Comparison of ENCODE assay signal across 21 cellular contexts in genomic region chr1:20596106-20596505, GRCh38. TPM values are rescaled to one million over a fixed set of nuclear protein-coding genes. Genes with fewer than 3 reads are reported as not detected.
DNase-seq lines count a peak whose midpoint lies in the region; TF ChIP-seq lines count a peak whose summit lies in the region.
"Had no signal": no experiment of that assay in that cellular context is flagged by ENCODE, and none has a peak within 500 bp of the region (broad histone marks: within the 10 kb centered on the region; RNA-seq: fewer than 3 reads in every experiment).

No MANE protein-coding gene starts in this region.

- no peak overlapping the region for H2BK15ac ChIP-seq in mesenchymal stem cell (ENCODE audit: low read depth, poor library complexity, severe bottlenecking)

- H3K4me3 ChIP-seq in AG04450 (ENCODE audit: low read depth, low read length) (no peak overlapping the region), HL-60 (replicated peaks; ENCODE audit: insufficient read depth, low read length) (no peak overlapping the region), OCI-LY3 (ENCODE audit: low read length) (no peak overlapping the region), neural progenitor cell (no peak overlapping the region), mesenchymal stem cell (ENCODE audit: insufficient read depth in 1 of 2, low read depth in 1 of 2, low read length in 2 of 2) (no peak overlapping the region)
- H3K4me3 ChIP-seq: A549, GM23248 had no signal

- no peaks in the 10 kb centered on the region for H3K79me1 ChIP-seq in mesenchymal stem cell (replicated peaks; ENCODE audit: low read length, poor library complexity, severe bottlenecking)

- WGBS in mesenchymal stem cell: 72% methylated on average over 5 of the region's 6 CpGs

- H3K23ac ChIP-seq in mesenchymal stem cell (ENCODE audit: low read length in 2 of 2): no peak overlapping the region

- no peak overlapping the region for H2AK5ac ChIP-seq in mesenchymal stem cell (ENCODE audit: low read length, severe bottlenecking)

- H3K27ac ChIP-seq in AG04450 (ENCODE audit: low read depth, low read length): peak overlapping the region; percentile 11
- peak overlapping the region; percentile 50 for H3K27ac ChIP-seq in HL-60 (replicated peaks)
- H3K27ac ChIP-seq in OCI-LY3 (ENCODE audit: low read length): no peak overlapping the region
- H3K27ac ChIP-seq in neural progenitor cell: no peak overlapping the region
- H3K27ac ChIP-seq in mesenchymal stem cell (ENCODE audit: low read length, poor library complexity, severe bottlenecking): no peak overlapping the region
- H3K27ac ChIP-seq: A549, GM23248 had no signal

- peak overlapping the region; percentile 11 for H3K27ac Mint-ChIP-seq in neural progenitor cell
- H3K27ac Mint-ChIP-seq in activated naive CD4-positive, alpha-beta T cell treated with anti-CD3 and anti-CD28 coated beads, Interleukin-2, amount 10 ng/mL, durations not matched to agents 7 days and 5 days: no peak overlapping the region
- H3K27ac Mint-ChIP-seq: CD4-positive, CD25-positive, alpha-beta regulatory T cell; CD8-positive, alpha-beta T cell had no signal

- POLR2A ChIA-PET in AG04450 (lab: Yijun Ruan, JAX): no interaction called here

- no peak overlapping the region for H3K14ac ChIP-seq in mesenchymal stem cell (ENCODE audit: low read length in 2 of 2)

- H3K4me1 ChIP-seq in OCI-LY3 (ENCODE audit: low read length) (peaks cover 17% of the 10 kb centered on the region), neural progenitor cell (no peaks in the 10 kb centered on the region), mesenchymal stem cell (ENCODE audit: control insufficient read depth, insufficient read depth, low read depth, low read length) (no peaks in the 10 kb centered on the region)
- H3K4me1 ChIP-seq: Caco-2 had no signal

- H3F3A ChIP-seq in neural progenitor cell (ENCODE audit: low read depth): no peaks in the 10 kb centered on the region

- H2BK5ac ChIP-seq in mesenchymal stem cell (ENCODE audit: low read depth, low read length, poor library complexity, severe bottlenecking): no peak overlapping the region

- peak overlapping the region; percentile 48 for H3K4me2 ChIP-seq in OCI-LY3 (ENCODE audit: low read length)
- no peak overlapping the region for H3K4me2 ChIP-seq in neural progenitor cell
- no peak overlapping the region for H3K4me2 ChIP-seq in mesenchymal stem cell (ENCODE audit: low read length, poor library complexity, severe bottlenecking)
- H3K4me2 ChIP-seq: A549 had no signal

- DNase-seq in AG04450 (ENCODE audit: low read depth, low spot score): no peak
- DNase-seq in HL-60 (ENCODE audit: low read depth in 1 of 2, low spot score in 1 of 2): no peak
- no peak for DNase-seq in neural progenitor cell (ENCODE audit: low spot score)
- DNase-seq in SIG-M5 (lab: John Stamatoyannopoulos, UW): no peak
- DNase-seq in activated naive CD4-positive, alpha-beta T cell treated with anti-CD3 and anti-CD28 coated beads, Interleukin-2, amount 10 ng/mL, durations not matched to agents 7 days and 5 days: no peak
- DNase-seq in retina: no peak
- DNase-seq in mesenchymal stem cell: no peak
- DNase-seq: 8988T; ACHN; C1 segment of cervical spinal cord; Caco-2; CD4-positive, CD25-positive, alpha-beta regulatory T cell; CD8-positive, alpha-beta T cell; DMS153; DND-41; GM23248; H7; HCEC 1CT had no signal

- TF ChIP-seq CTCF in AG04450 (IDR thresholded peaks at IDR 0.05; ENCODE audit: low read depth, low read length) (no peak), HL-60 (IDR thresholded peaks at IDR 0.05; ENCODE audit: insufficient read depth, low read length) (no peak), OCI-LY3 (IDR thresholded peaks at IDR 0.05; ENCODE audit: low read depth, low read length) (no peak), neural progenitor cell (IDR thresholded peaks at IDR 0.05) (no peak)

- H3K9me3 Mint-ChIP-seq in neural progenitor cell: no peaks in the 10 kb centered on the region
- no peaks in the 10 kb centered on the region for H3K9me3 Mint-ChIP-seq in activated naive CD4-positive, alpha-beta T cell treated with anti-CD3 and anti-CD28 coated beads, Interleukin-2, amount 10 ng/mL, durations not matched to agents 7 days and 5 days
- H3K9me3 Mint-ChIP-seq: CD8-positive, alpha-beta T cell had no signal

- H4K20me1 ChIP-seq in OCI-LY3 (ENCODE audit: insufficient read depth, low read length) (no peaks in the 10 kb centered on the region), neural progenitor cell (ENCODE audit: low read depth) (no peaks in the 10 kb centered on the region)

- H3K9me3 ChIP-seq in AG04450 (ENCODE audit: control insufficient read depth, insufficient read depth, low read length) (no peaks in the 10 kb centered on the region), OCI-LY3 (ENCODE audit: insufficient read depth, low read length) (no peaks in the 10 kb centered on the region), neural progenitor cell (ENCODE audit: low read depth) (no peaks in the 10 kb centered on the region), mesenchymal stem cell (ENCODE audit: control insufficient read depth, low read length) (no peaks in the 10 kb centered on the region)
- H3K9me3 ChIP-seq: A549, Caco-2 had no signal

- no peak overlapping the region for H4K91ac ChIP-seq in mesenchymal stem cell (ENCODE audit: low read length)

- no peak overlapping the region for H2BK12ac ChIP-seq in mesenchymal stem cell (ENCODE audit: low read length in 2 of 2)

- peaks cover 8% of the 10 kb centered on the region for H3K4me1 Mint-ChIP-seq in neural progenitor cell
- H3K4me1 Mint-ChIP-seq in activated naive CD4-positive, alpha-beta T cell treated with anti-CD3 and anti-CD28 coated beads, Interleukin-2, amount 10 ng/mL, durations not matched to agents 7 days and 5 days: no peaks in the 10 kb centered on the region
- H3K4me1 Mint-ChIP-seq: CD4-positive, CD25-positive, alpha-beta regulatory T cell had no signal

- CTCF ChIA-PET in AG04450 (lab: Charles Lee): interaction anchor here (0.7 to 1.1 kb wide), 2 partner anchors 9 to 22 kb away, joined by 3 to 7 read pairs; no protein-coding TSS in a partner anchor
- CTCF ChIA-PET in activated naive CD4-positive, alpha-beta T cell treated with anti-CD3 and anti-CD28 coated beads, Interleukin-2, amount 10 ng/mL, durations not matched to agents 7 days and 5 days (lab: Charles Lee): interaction anchor here (1.2 kb wide), 1 partner anchor 234 kb away, joined by 3 read pairs; no protein-coding TSS in a partner anchor

- no peak overlapping the region for H2BK120ac ChIP-seq in mesenchymal stem cell (ENCODE audit: low read depth, low read length)

- no peak overlapping the region for H4K8ac ChIP-seq in mesenchymal stem cell (ENCODE audit: low read length)

- H3K36me3 ChIP-seq in OCI-LY3 (replicated peaks; ENCODE audit: low read depth, low read length) (no peaks in the 10 kb centered on the region), neural progenitor cell (no peaks in the 10 kb centered on the region), mesenchymal stem cell (ENCODE audit: control insufficient read depth in 1 of 2, insufficient read depth in 2 of 2, low read depth in 1 of 2, low read length in 2 of 2) (no peaks in the 10 kb centered on the region)

- no peak overlapping the region for H3K18ac ChIP-seq in mesenchymal stem cell (ENCODE audit: low read depth in 1 of 2, low read length in 2 of 2)

- no peaks in the 10 kb centered on the region for H3K36me3 Mint-ChIP-seq in neural progenitor cell
- H3K36me3 Mint-ChIP-seq in activated naive CD4-positive, alpha-beta T cell treated with anti-CD3 and anti-CD28 coated beads, Interleukin-2, amount 10 ng/mL, durations not matched to agents 7 days and 5 days: no peaks in the 10 kb centered on the region
- H3K36me3 Mint-ChIP-seq: CD4-positive, CD25-positive, alpha-beta regulatory T cell; CD8-positive, alpha-beta T cell had no signal

- H3K4ac ChIP-seq in mesenchymal stem cell (ENCODE audit: low read depth in 1 of 2, low read length in 2 of 2): no peak overlapping the region

- H3K9ac ChIP-seq in OCI-LY3 (ENCODE audit: low read length) (no peak overlapping the region), neural progenitor cell (no peak overlapping the region), mesenchymal stem cell (ENCODE audit: low read length) (no peak overlapping the region)
- H3K9ac ChIP-seq: GM23248 had no signal

- H3K4me3 Mint-ChIP-seq in neural progenitor cell: no peak overlapping the region
- no peak overlapping the region for H3K4me3 Mint-ChIP-seq in activated naive CD4-positive, alpha-beta T cell treated with anti-CD3 and anti-CD28 coated beads, Interleukin-2, amount 10 ng/mL, durations not matched to agents 7 days and 5 days
- H3K4me3 Mint-ChIP-seq: CD4-positive, CD25-positive, alpha-beta regulatory T cell; CD8-positive, alpha-beta T cell had no signal

- H2AFZ ChIP-seq in OCI-LY3 (ENCODE audit: low read depth, low read length) (no peak overlapping the region), neural progenitor cell (replicated peaks) (no peak overlapping the region), mesenchymal stem cell (ENCODE audit: low read depth, low read length) (no peak overlapping the region)
- H2AFZ ChIP-seq: GM23248 had no signal

- peaks cover 5% of the 10 kb centered on the region for H3K27me3 Mint-ChIP-seq in neural progenitor cell (ENCODE audit: insufficient read depth, low read depth)
- H3K27me3 Mint-ChIP-seq in activated naive CD4-positive, alpha-beta T cell treated with anti-CD3 and anti-CD28 coated beads, Interleukin-2, amount 10 ng/mL, durations not matched to agents 7 days and 5 days: peaks cover 47% of the 10 kb centered on the region

- H3K27me3 ChIP-seq in AG04450 (ENCODE audit: control insufficient read depth, insufficient read depth, low read length): no peaks in the 10 kb centered on the region
- no peaks in the 10 kb centered on the region for H3K27me3 ChIP-seq in HL-60 (ENCODE audit: insufficient read depth, poor library complexity, severe bottlenecking)
- no peaks in the 10 kb centered on the region for H3K27me3 ChIP-seq in OCI-LY3 (ENCODE audit: low read depth, low read length)
- no peaks in the 10 kb centered on the region for H3K27me3 ChIP-seq in neural progenitor cell
- H3K27me3 ChIP-seq in mesenchymal stem cell (ENCODE audit: control insufficient read depth in 1 of 2, insufficient read depth in 1 of 2, low read length in 2 of 2): no peaks in the 10 kb centered on the region

- H3K79me2 ChIP-seq in OCI-LY3 (ENCODE audit: low read length): no peaks in the 10 kb centered on the region
- no peaks in the 10 kb centered on the region for H3K79me2 ChIP-seq in neural progenitor cell (ENCODE audit: low read depth)

RNA-seq across cellular contexts. Expression of gene CDA, which starts 7.2 kb away (rescaled TPM):
- polyA plus RNA-seq in AG04450 (2011; rRNA removed): 2.8 and 4.2 TPM in 2 replicates
- polyA minus RNA-seq in AG04450 (2011; rRNA and poly(A)+ RNA removed): 4.2 and 5.1 TPM in 2 replicates
- 0.64 and 0.96 TPM in 2 replicates for total RNA-seq in neural progenitor cell (ENCODE audit: low replicate concordance)
- 1.6 TPM for polyA plus RNA-seq in mesenchymal stem cell (2013, experiment 1 of 2)
- polyA plus RNA-seq in mesenchymal stem cell (2013, experiment 2 of 2): 1.5 TPM
- total RNA-seq: CD4-positive, CD25-positive, alpha-beta regulatory T cell; CD8-positive, alpha-beta T cell had no signal

RNA-seq across cellular contexts. Expression of gene PINK1, which starts 37.2 kb away (rescaled TPM):
- polyA plus RNA-seq in AG04450 (2011; rRNA removed): 43.8 and 49.0 TPM in 2 replicates
- 23.5 and 28.5 TPM in 2 replicates for polyA minus RNA-seq in AG04450 (2011; rRNA and poly(A)+ RNA removed)
- 13.3 and 21.6 TPM in 2 replicates for total RNA-seq in neural progenitor cell (ENCODE audit: low replicate concordance)
- 22.9 TPM for polyA plus RNA-seq in mesenchymal stem cell (2013, experiment 1 of 2)
- 22.7 TPM for polyA plus RNA-seq in mesenchymal stem cell (2013, experiment 2 of 2)

RNA-seq across cellular contexts. Expression of gene FAM43B, which starts 43.7 kb away (rescaled TPM):
- polyA plus RNA-seq in AG04450 (2011; rRNA removed): 0.02 TPM in 1 of 2 replicates, not detected in the other
- polyA minus RNA-seq in AG04450 (2011; rRNA and poly(A)+ RNA removed): not detected in 2 replicates
- 0.09 TPM in 1 of 2 replicates, not detected in the other for total RNA-seq in neural progenitor cell (ENCODE audit: low replicate concordance)
- polyA plus RNA-seq in mesenchymal stem cell (2013, experiment 1 of 2): 0.12 TPM
- polyA plus RNA-seq in mesenchymal stem cell (2013, experiment 2 of 2): 0.08 TPM
- total RNA-seq: CD4-positive, CD25-positive, alpha-beta regulatory T cell; CD8-positive, alpha-beta T cell had no signal
- polyA plus RNA-seq: BJ; CD4-positive, CD25-positive, alpha-beta regulatory T cell had no signal

Comparison
In these comparisons a context has a peak if more than half of its experiments do, and no peak if none do; other contexts are left out.
1. H3K27ac ChIP-seq: peak in AG04450 (single experiment) and HL-60 (single experiment); none in OCI-LY3 (single experiment), neural progenitor cell (single experiment) and mesenchymal stem cell (single experiment).